8 cellular contexts compared by ENCODE assay signal in the genomic region with DNA sequence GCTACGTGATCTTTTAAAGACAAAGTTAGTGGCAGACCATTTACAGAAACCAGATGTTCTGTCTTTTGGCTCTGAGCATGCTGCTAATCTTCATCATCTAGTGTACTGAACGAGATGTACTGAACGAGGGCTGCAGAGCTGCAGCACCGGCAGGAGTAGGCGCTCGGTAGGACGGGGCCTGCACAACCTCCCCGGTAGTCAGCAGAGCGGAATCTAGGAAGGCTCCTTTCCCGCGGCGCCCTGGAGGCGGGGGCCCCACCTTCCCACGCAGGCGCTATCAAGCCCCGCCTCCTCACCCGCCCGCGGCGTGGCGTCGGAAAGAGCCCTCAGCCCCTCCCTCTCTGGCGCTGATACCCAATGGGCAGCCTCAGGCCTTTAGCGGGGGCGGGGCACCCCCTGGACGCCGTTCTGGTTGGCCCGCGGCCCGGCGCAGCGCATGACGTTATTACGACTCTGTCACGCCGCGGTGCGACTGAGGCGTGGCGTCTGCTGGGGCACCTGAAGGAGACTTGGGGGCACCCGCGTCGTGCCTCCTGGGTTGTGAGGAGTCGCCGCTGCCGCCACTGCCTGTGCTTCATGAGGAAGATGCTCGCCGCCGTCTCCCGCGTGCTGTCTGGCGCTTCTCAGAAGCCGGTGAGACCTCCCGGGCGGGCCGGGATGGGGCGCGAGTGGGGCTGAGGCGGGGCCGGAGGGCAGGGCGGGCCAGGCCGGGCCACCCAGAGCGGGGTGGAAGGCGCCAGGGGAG. TPM values are rescaled to one million over a fixed set of nuclear protein-coding genes. Genes with fewer than 3 reads are reported as not detected.
DNase-seq lines count a peak whose midpoint lies in the region; ATAC-seq and TF ChIP-seq lines count a peak whose summit lies in the region.

PDHA1 (plus strand) TSS at position 466 of the 745 bp plus-strand sequence; CDS start at position 577, 111 bp downstream.

- H3K27ac ChIP-seq in PC-9 (no peak within 1 kb of the TSS), epithelial cell of prostate (peak within 1 kb of the TSS; percentile 32), mucosa of rectum (ENCODE audit: low read depth in 2 of 2, low read length in 2 of 2) (peak within 1 kb of the TSS; percentile 82 to 84)

- intact Hi-C loops in PC-9 (cut with micrococcal nuclease; ENCODE audit: unreplicated experiment): loop anchor here (5.0 kb wide), 1 partner anchor 1606 kb away; the partner anchor contains the start of gene SCML1

- H3F3A ChIP-seq in PC-9 (ENCODE audit: insufficient read depth, low read depth): no peaks in the 10 kb centered on the region

- no TSS peak for BruUV-seq in PC-9 (replicated peaks; lab: Mats Ljungman, UMichigan)

- H3K9me3 ChIP-seq in PC-9 (ENCODE audit: insufficient read depth, low read depth): no peaks in the 10 kb centered on the region
- H3K9me3 ChIP-seq in mucosa of rectum (ENCODE audit: control insufficient read depth in 2 of 2, low read length in 2 of 2): no peaks in the 10 kb centered on the region

- H3K4me2 ChIP-seq in PC-9: peak within 1 kb of the TSS; percentile 83

- TF ChIP-seq CTCF in PC-9 (conservative IDR thresholded peaks at IDR 0.05): no peak

- DNase-seq in DMS153 (lab: John Stamatoyannopoulos, UW): peak; percentile 82
- DNase-seq in Jurkat, Clone E6-1 (ENCODE audit: low read depth, low spot score): peak; percentile 85
- peak; percentile 84 to 95 for DNase-seq in PC-9
- DNase-seq in activated T-cell treated with anti-CD3 and anti-CD28 coated beads, Interleukin-2, amount 50 U/mL, for 1 hour: peak; percentile 89
- DNase-seq in epithelial cell of prostate (ENCODE audit: low read depth, low spot score): peak; percentile 20
- peak; percentile 91 for DNase-seq in stimulated activated CD8-positive, alpha-beta memory T cell treated with anti-CD3 and anti-CD28 coated beads, Interleukin-4, amount 100 ng/mL, for 48 hours

- peaks cover 40% of the 10 kb centered on the region for H3K79me2 ChIP-seq in PC-9 (ENCODE audit: low read depth)

- CTCF ChIA-PET in PC-9 (lab: Charles Lee): no interaction called here

- peak within 1 kb of the TSS; percentile 74 for H3K4me3 ChIP-seq in Jurkat, Clone E6-1 (ENCODE audit: low read length)
- H3K4me3 ChIP-seq in PC-9 (peak within 1 kb of the TSS; percentile 86), mucosa of rectum (ENCODE audit: low read length in 2 of 2) (peak within 1 kb of the TSS; percentile 83 to 87)

- no peaks in the 10 kb centered on the region; the same call in 1 of the 2 replicates for H4K20me1 ChIP-seq in PC-9 (ENCODE audit: insufficient read depth)

- POLR2A ChIA-PET in PC-9 (lab: Charles Lee; ENCODE audit: unreplicated experiment): no interaction called here

- H3K4me1 ChIP-seq in PC-9 (replicated peaks; ENCODE audit: insufficient read depth): peaks cover 9% of the 10 kb centered on the region; the same call in 1 of the 2 replicates
- peaks cover 0 to 4% of the 10 kb centered on the region in 2 donors for H3K4me1 ChIP-seq in mucosa of rectum (ENCODE audit: control insufficient read depth in 2 of 2, insufficient read depth in 2 of 2, low read length in 2 of 2)

- peak; percentile 98 for ATAC-seq in GM21619 (IDR thresholded peaks at IDR 0.05; ENCODE audit: unreplicated experiment)

- H3K9ac ChIP-seq in mucosa of rectum (ENCODE audit: low read depth in 1 of 2, low read length in 2 of 2): peak within 1 kb of the TSS; percentile 81 to 85

- no peaks in the 10 kb centered on the region for H3K9me2 ChIP-seq in PC-9 (ENCODE audit: insufficient read depth)

- H2AFZ ChIP-seq in PC-9: peak within 1 kb of the TSS; percentile 91

- H3K36me3 ChIP-seq in PC-9 (ENCODE audit: low read depth): no peaks in the 10 kb centered on the region
- H3K36me3 ChIP-seq in mucosa of rectum (ENCODE audit: control insufficient read depth in 2 of 2, insufficient read depth in 2 of 2, low read length in 2 of 2): peaks cover 0 to 3% of the 10 kb centered on the region in 2 donors

- H3K27me3 ChIP-seq in PC-9 (ENCODE audit: insufficient read depth, low read depth) (no peaks in the 10 kb centered on the region), mucosa of rectum (ENCODE audit: control insufficient read depth in 2 of 2, insufficient read depth in 2 of 2, low read length in 2 of 2) (no peaks in the 10 kb centered on the region)

RNA-seq across cellular contexts. Expression of gene PDHA1, which starts in this region (rescaled TPM):
- 212 TPM for polyA plus RNA-seq in Jurkat, Clone E6-1 (2012; ENCODE audit: insufficient read depth, insufficient read length)
- 193 and 199 TPM in 2 replicates for total RNA-seq in PC-9 (2021)

Comparison
In these comparisons a context has a peak if more than half of its experiments do, and no peak if none do; other contexts are left out.
1. DNase-seq: peak in every context shown above with its lines; median percentile 91 in stimulated activated CD8-positive, alpha-beta memory T cell treated with anti-CD3 and anti-CD28 coated beads, Interleukin-4, amount 100 ng/mL, for 48 hours; 90 in PC-9; 89 in activated T-cell treated with anti-CD3 and anti-CD28 coated beads, Interleukin-2, amount 50 U/mL, for 1 hour; 85 in Jurkat, Clone E6-1; 82 in DMS153; 20 in epithelial cell of prostate.